Comparison of ENCODE assay signal across 15 cellular contexts in genomic region chr20:32621071-32621913, GRCh38. TPM values are rescaled to one million over a fixed set of nuclear protein-coding genes. Genes with fewer than 3 reads are reported as not detected.
DNase-seq lines count a peak whose midpoint lies in the region; ATAC-seq and FAIRE-seq lines count a peak whose summit lies in the region.
"Had no signal": no experiment of that assay in that cellular context is flagged by ENCODE, and none has a peak within 500 bp of the region (broad histone marks: within the 10 kb centered on the region; RNA-seq: fewer than 3 reads in every experiment).

No MANE protein-coding gene starts in this region.

- FAIRE-seq in urothelium cell line (lab: Jason Lieb, UNC) (peak; percentile 89), frontal cortex (lab: Jason Lieb, UNC) (no peak)

- no peak for DNase-seq in stimulated activated naive CD8-positive, alpha-beta T cell treated with anti-CD3 and anti-CD28 coated beads, Interleukin-15, amount 100 ng/mL, for 72 hours
- DNase-seq in stimulated activated naive CD8-positive, alpha-beta T cell treated with anti-CD3 and anti-CD28 coated beads, Interleukin-15, Interleukin-2, amounts not matched to agents 100 U/mL and 50 U/mL, for 24 hours, result no peak
- DNase-seq in M059J (ENCODE audit: low read depth) (peak; percentile 76), dermis blood vessel endothelial cell (peak; percentile 17), urothelium cell line (ENCODE audit: low spot score) (peak; percentile 60), NK-92 (lab: John Stamatoyannopoulos, UW; ENCODE audit: unreplicated experiment) (no peak), frontal cortex (ENCODE audit: low spot score in 2 of 2) (no peak)
- DNase-seq: activated CD4-positive, alpha-beta T cell treated with anti-CD3 and anti-CD28 coated beads, Interleukin-2, amount 10 ng/mL, durations not matched to agents 7 days and 5 days; brain microvascular endothelial cell; heart right ventricle; Kasumi-1; PC-3 had no signal

- H3K9me3 Mint-ChIP-seq in stimulated activated naive CD8-positive, alpha-beta T cell treated with anti-CD3 and anti-CD28 coated beads, Interleukin-15, amount 100 ng/mL, for 72 hours, result no peaks in the 10 kb centered on the region
- H3K9me3 Mint-ChIP-seq: activated CD4-positive, alpha-beta T cell treated with anti-CD3 and anti-CD28 coated beads, Interleukin-2, amount 10 ng/mL, durations not matched to agents 7 days and 5 days; T-helper 1 cell treated with Interleukin-12 subunit alpha and Interleukin-12 subunit beta and Interleukin-4 antibody, amounts not matched to agents 30 μg/mL and 1 μg/mL, for 36 hours had no signal

- peaks cover 10% of the 10 kb centered on the region for H3K4me1 Mint-ChIP-seq in stimulated activated naive CD8-positive, alpha-beta T cell treated with anti-CD3 and anti-CD28 coated beads, Interleukin-15, amount 100 ng/mL, for 72 hours
- H3K4me1 Mint-ChIP-seq: activated CD4-positive, alpha-beta T cell treated with anti-CD3 and anti-CD28 coated beads, Interleukin-2, amount 10 ng/mL, durations not matched to agents 7 days and 5 days had no signal

- no peak overlapping the region for H3K4me3 Mint-ChIP-seq in stimulated activated naive CD8-positive, alpha-beta T cell treated with anti-CD3 and anti-CD28 coated beads, Interleukin-15, amount 100 ng/mL, for 72 hours
- H3K4me3 Mint-ChIP-seq: activated CD4-positive, alpha-beta T cell treated with anti-CD3 and anti-CD28 coated beads, Interleukin-2, amount 10 ng/mL, durations not matched to agents 7 days and 5 days; T-helper 1 cell treated with Interleukin-12 subunit alpha and Interleukin-12 subunit beta and Interleukin-4 antibody, amounts not matched to agents 30 μg/mL and 1 μg/mL, for 36 hours had no signal

- H3K27me3 Mint-ChIP-seq in stimulated activated naive CD8-positive, alpha-beta T cell treated with anti-CD3 and anti-CD28 coated beads, Interleukin-15, amount 100 ng/mL, for 72 hours, result no peaks in the 10 kb centered on the region
- H3K27me3 Mint-ChIP-seq: activated CD4-positive, alpha-beta T cell treated with anti-CD3 and anti-CD28 coated beads, Interleukin-2, amount 10 ng/mL, durations not matched to agents 7 days and 5 days had no signal

- ATAC-seq in stimulated activated naive CD8-positive, alpha-beta T cell treated with anti-CD3 and anti-CD28 coated beads, Interleukin-15, amount 100 ng/mL, for 72 hours, result peak; percentile 77
- ATAC-seq in stimulated activated naive CD8-positive, alpha-beta T cell treated with anti-CD3 and anti-CD28 coated beads, Interleukin-15, Interleukin-2, amounts not matched to agents 100 U/mL and 50 U/mL, for 24 hours, result no peak
- ATAC-seq in GM18519 (IDR thresholded peaks at IDR 0.05; ENCODE audit: low FRiP score, unreplicated experiment), result no peak
- ATAC-seq: heart right ventricle, left lobe of liver, PC-3 had no signal

- peak overlapping the region; percentile 1 to 5 for H3K27ac Mint-ChIP-seq in stimulated activated naive CD8-positive, alpha-beta T cell treated with anti-CD3 and anti-CD28 coated beads, Interleukin-15, amount 100 ng/mL, for 72 hours
- H3K27ac Mint-ChIP-seq: activated CD4-positive, alpha-beta T cell treated with anti-CD3 and anti-CD28 coated beads, Interleukin-2, amount 10 ng/mL, durations not matched to agents 7 days and 5 days; T-helper 1 cell treated with Interleukin-12 subunit alpha and Interleukin-12 subunit beta and Interleukin-4 antibody, amounts not matched to agents 30 μg/mL and 1 μg/mL, for 36 hours had no signal

RNA-seq across cellular contexts. Expression of gene NOL4L, which starts 36.2 kb away (rescaled TPM):
- 10.3 and 14.2 TPM in 2 replicates for total RNA-seq in M059J (2014; rRNA removed; shearing (Covaris generic))
- total RNA-seq in dermis blood vessel endothelial cell (15.8 and 16.5 TPM in 2 replicates), frontal cortex (13.0 TPM)

RNA-seq across cellular contexts. Expression of gene C20orf203, which starts 52.4 kb away (rescaled TPM):
- total RNA-seq in M059J (2014; rRNA removed; shearing (Covaris generic)), result not detected in 2 replicates
- not detected in 2 replicates for total RNA-seq in dermis blood vessel endothelial cell
- under 0.01 TPM for total RNA-seq in frontal cortex
- total RNA-seq: left lobe of liver, PC-3 had no signal

Comparison
In these comparisons a context has a peak if more than half of its experiments do, and no peak if none do; other contexts are left out.
1. DNase-seq: peak in M059J (single experiment), dermis blood vessel endothelial cell (single experiment) and urothelium cell line (single experiment); none in stimulated activated naive CD8-positive, alpha-beta T cell treated with anti-CD3 and anti-CD28 coated beads, Interleukin-15, amount 100 ng/mL, for 72 hours (0 of 2), stimulated activated naive CD8-positive, alpha-beta T cell treated with anti-CD3 and anti-CD28 coated beads, Interleukin-15, Interleukin-2, amounts not matched to agents 100 U/mL and 50 U/mL, for 24 hours (single experiment), NK-92 (single experiment) and frontal cortex (0 of 2).